ENCODE assay signal across 13 cellular contexts in genomic region chr7:44217133-44217714, GRCh38. TPM values are rescaled to one million over a fixed set of nuclear protein-coding genes. Genes with fewer than 3 reads are reported as not detected.
"Had no signal": no experiment of that assay in that cellular context is flagged by ENCODE, and none has a peak within 500 bp of the region (broad histone marks: within the 10 kb centered on the region; RNA-seq: fewer than 3 reads in every experiment).

No MANE protein-coding gene starts in this region.

- H3K4me3 ChIP-seq: ascending aorta, transverse colon had no signal

- FAIRE-seq: colon, small intestine had no signal

- H3K4me1 ChIP-seq: ascending aorta, transverse colon had no signal

- H3K27ac ChIP-seq: ascending aorta, transverse colon had no signal

- H3K9me3 ChIP-seq: ascending aorta, transverse colon had no signal

- DNase-seq: activated CD4-positive, CD25-positive, alpha-beta regulatory T cell treated with anti-CD3 and anti-CD28 coated beads, Interleukin-2, amount 50 U/mL, for 72 hours; activated naive CD4-positive, alpha-beta T cell treated with anti-CD3 and anti-CD28 coated beads for 36 hours; activated naive CD8-positive, alpha-beta T cell treated with anti-CD3 and anti-CD28 coated beads, Interleukin-2, amount 50 U/mL, for 24 hours; mesenchymal stem cell; small intestine; stimulated activated CD4-positive, alpha-beta T cell treated with anti-CD3 and anti-CD28 coated beads, Interleukin-4, amount 100 ng/mL, for 4 hours; stimulated activated CD8-positive, alpha-beta memory T cell treated with anti-CD3 and anti-CD28 coated beads, Interleukin-4, amount 100 ng/mL, for 48 hours; stimulated activated naive CD4-positive, alpha-beta T cell treated with Interleukin-2 at 50 U/mL for 16 hours; SW 1271; transverse colon had no signal

- H3K27me3 ChIP-seq: ascending aorta, transverse colon had no signal

- ATAC-seq: activated naive CD8-positive, alpha-beta T cell treated with anti-CD3 and anti-CD28 coated beads, Interleukin-2, amount 50 U/mL, for 24 hours; esophagus mucosa had no signal

RNA-seq across cellular contexts. Expression of gene GCK, which starts 28.0 kb away (rescaled TPM):
- total RNA-seq: esophagus mucosa had no signal
